Comparison of ENCODE assay signal across 21 cellular contexts in genomic region chr11:113952070-113952469, GRCh38. TPM values are rescaled to one million over a fixed set of nuclear protein-coding genes. Genes with fewer than 3 reads are reported as not detected.
DNase-seq lines count a peak whose midpoint lies in the region; TF ChIP-seq lines count a peak whose summit lies in the region.
"Had no signal": no experiment of that assay in that cellular context is flagged by ENCODE, and none has a peak within 500 bp of the region (broad histone marks: within the 10 kb centered on the region; RNA-seq: fewer than 3 reads in every experiment).

No MANE protein-coding gene starts in this region.

- H3K79me2 ChIP-seq in neural progenitor cell (ENCODE audit: low read depth) = no peaks in the 10 kb centered on the region
- no peaks in the 10 kb centered on the region for H3K79me2 ChIP-seq in OCI-LY7 (ENCODE audit: insufficient read depth, low read depth, low read length)

- H4K20me1 ChIP-seq in neural progenitor cell (ENCODE audit: low read depth) (no peaks in the 10 kb centered on the region), OCI-LY7 (ENCODE audit: insufficient read depth, low read length) (no peaks in the 10 kb centered on the region)
- H4K20me1 ChIP-seq: BLaER1 had no signal

- no peaks in the 10 kb centered on the region for H3K9me3 Mint-ChIP-seq in neural progenitor cell

- no peaks in the 10 kb centered on the region for H3K36me3 Mint-ChIP-seq in neural progenitor cell

- H3K27ac ChIP-seq in HEK293 (ENCODE audit: extremely low read depth, low read depth, low read length) (no peak overlapping the region), angular gyrus (ENCODE audit: low read depth, low read length) (peak overlapping the region; percentile 19), neural progenitor cell (no peak overlapping the region), OCI-LY7 (ENCODE audit: low read depth, low read length, poor library complexity, severe bottlenecking) (no peak overlapping the region)
- H3K27ac ChIP-seq: A549, BLaER1, KMS-11 had no signal

- H3K27ac Mint-ChIP-seq in neural progenitor cell = no peak overlapping the region

- H3K9me2 ChIP-seq in OCI-LY7 (ENCODE audit: insufficient read depth, low read length) = no peaks in the 10 kb centered on the region

- no peaks in the 10 kb centered on the region for H3K36me3 ChIP-seq in BE2C
- H3K36me3 ChIP-seq in HEK293 (ENCODE audit: control insufficient read depth in 2 of 2, insufficient read depth in 1 of 2, low read length in 2 of 2) = no peaks in the 10 kb centered on the region
- no peaks in the 10 kb centered on the region for H3K36me3 ChIP-seq in neural progenitor cell
- H3K36me3 ChIP-seq in OCI-LY7 (ENCODE audit: insufficient read depth, low read length) = no peaks in the 10 kb centered on the region
- H3K36me3 ChIP-seq: BLaER1 had no signal

- H2AFZ ChIP-seq in neural progenitor cell (replicated peaks) (peak overlapping the region; percentile 72), OCI-LY7 (ENCODE audit: low read length) (no peak overlapping the region)

- no peak for TF ChIP-seq CTCF in BE2C (IDR thresholded peaks at IDR 0.05; ENCODE audit: low read depth, low read length)
- no peak for TF ChIP-seq CTCF in HEK293 (tag by site-specific recombination; IDR thresholded peaks at IDR 0.05)
- no peak for TF ChIP-seq CTCF in neural progenitor cell (IDR thresholded peaks at IDR 0.05)
- no peak for TF ChIP-seq CTCF in OCI-LY7 (conservative IDR thresholded peaks at IDR 0.05; ENCODE audit: low read length)

- peaks cover 24% of the 10 kb centered on the region for H3K4me1 Mint-ChIP-seq in neural progenitor cell

- BruUV-seq in OCI-LY7 (replicated peaks; lab: Mats Ljungman, UMichigan) = no TSS peak

- H3K4me3 Mint-ChIP-seq in neural progenitor cell = no peak overlapping the region

- intact Hi-C loops in OCI-LY7 (cut with micrococcal nuclease; ENCODE audit: unreplicated experiment) = no loop called here

- CTCF ChIA-PET in HEK293 (lab: Yijun Ruan, JAX) = interaction anchor here (1.4 kb wide), 1 partner anchor 56 kb away, joined by 5 read pairs; no protein-coding TSS in a partner anchor
- CTCF ChIA-PET in OCI-LY7 (lab: Charles Lee; ENCODE audit: unreplicated experiment) = no interaction called here

- H3K4me2 ChIP-seq in neural progenitor cell (peak overlapping the region; percentile 22), OCI-LY7 (ENCODE audit: low read length) (no peak overlapping the region)
- H3K4me2 ChIP-seq: A549, BLaER1, KMS-11 had no signal

- peaks cover 11% of the 10 kb centered on the region for H3K27me3 Mint-ChIP-seq in neural progenitor cell (ENCODE audit: insufficient read depth, low read depth)

- POLR2A ChIA-PET in HEK293 (lab: Yijun Ruan, JAX) (interaction anchor here (0.5 kb wide), 1 partner anchor 14 kb away, joined by 3 read pairs; no protein-coding TSS in a partner anchor), OCI-LY7 (lab: Charles Lee) (interaction anchor here (0.9 kb wide), 1 partner anchor 24 kb away, joined by 3 read pairs; no protein-coding TSS in a partner anchor)

- H3K27me3 ChIP-seq in BE2C (no peaks in the 10 kb centered on the region), neural progenitor cell (no peaks in the 10 kb centered on the region)
- H3K27me3 ChIP-seq: BLaER1 had no signal

- H3K4me1 ChIP-seq in BE2C = peaks cover 15% of the 10 kb centered on the region
- H3K4me1 ChIP-seq in HEK293 (ENCODE audit: control insufficient read depth, insufficient read depth, low read length) = no peaks in the 10 kb centered on the region
- H3K4me1 ChIP-seq in neural progenitor cell = peaks cover 12% of the 10 kb centered on the region
- peaks cover 8% of the 10 kb centered on the region for H3K4me1 ChIP-seq in OCI-LY7 (ENCODE audit: insufficient read depth, low read length, poor library complexity, severe bottlenecking)
- H3K4me1 ChIP-seq: A549 had no signal

- H3K9me3 ChIP-seq in BE2C (no peaks in the 10 kb centered on the region), HEK293 (ENCODE audit: control insufficient read depth, insufficient read depth, low read depth, low read length) (no peaks in the 10 kb centered on the region), neural progenitor cell (ENCODE audit: low read depth) (no peaks in the 10 kb centered on the region), OCI-LY7 (ENCODE audit: low read length) (no peaks in the 10 kb centered on the region)
- H3K9me3 ChIP-seq: A549, BLaER1 had no signal

- H3K9ac ChIP-seq in neural progenitor cell = no peak overlapping the region
- H3K9ac ChIP-seq: BLaER1, KMS-11 had no signal

- peak overlapping the region; percentile 51 for H3K4me3 ChIP-seq in BE2C (ENCODE audit: low read depth, low read length)
- H3K4me3 ChIP-seq in HEK293 (ENCODE audit: low read depth, low read length) = no peak overlapping the region
- no peak overlapping the region for H3K4me3 ChIP-seq in neural progenitor cell
- H3K4me3 ChIP-seq in OCI-LY7 (ENCODE audit: low read depth, low read length, poor library complexity, severe bottlenecking) = no peak overlapping the region
- H3K4me3 ChIP-seq: A549, BLaER1 had no signal

- DNase-seq in BE2C = peak; percentile 15
- no peak for DNase-seq in neural progenitor cell (ENCODE audit: low spot score)
- DNase-seq in OCI-LY7 (ENCODE audit: low spot score) = no peak
- DNase-seq in NCI-H226 = no peak
- no peak for DNase-seq in NCI-H146 treated with DMSO at 0.1 percent for 48 hours (lab: John Stamatoyannopoulos, UW; ENCODE audit: unreplicated experiment)
- no peak for DNase-seq in DMS79 treated with DMSO at 0.1 percent for 48 hours (lab: John Stamatoyannopoulos, UW)
- DNase-seq: DMS79, GOT3, NCI-H1105, NCI-H187, NCI-H2107, NCI-H510A treated with DMSO at 0.1 percent for 48 hours, NCI-H774, RPMI8226, SHP77 treated with DMSO at 0.1 percent for 48 hours had no signal

- H3F3A ChIP-seq in neural progenitor cell (ENCODE audit: low read depth) = peaks cover 7% of the 10 kb centered on the region

TF ChIP-seq in HEK293, 187 proteins besides CTCF, POLR2A, EP300 and RAD21 (continues in another document):
- TF ChIP-seq ZNF341 (tag by site-specific recombination; IDR thresholded peaks at IDR 0.05; ENCODE audit: low read depth) (peak; percentile 51), ZNF221 (tag by site-specific recombination; IDR thresholded peaks at IDR 0.05; ENCODE audit: borderline replicate concordance) (no peak), ZBTB26 (tag by site-specific recombination; optimal IDR thresholded peaks at IDR 0.05) (no peak), ZNF555 (tag by site-specific recombination; conservative IDR thresholded peaks at IDR 0.05) (no peak), ZBTB7A (tag by site-specific recombination; IDR thresholded peaks at IDR 0.05; ENCODE audit: low read depth) (no peak), ZFHX2 (tag by site-specific recombination; conservative IDR thresholded peaks at IDR 0.05) (peak; percentile 72), ZNF214 (tag by site-specific recombination; IDR thresholded peaks at IDR 0.05; ENCODE audit: borderline replicate concordance) (no peak), ZNF391 (tag by site-specific recombination; IDR thresholded peaks at IDR 0.05; ENCODE audit: borderline replicate concordance, low read depth) (no peak), ZNF175 (tag by site-specific recombination; IDR thresholded peaks at IDR 0.05) (no peak)
- TF ChIP-seq, protein P1, sequence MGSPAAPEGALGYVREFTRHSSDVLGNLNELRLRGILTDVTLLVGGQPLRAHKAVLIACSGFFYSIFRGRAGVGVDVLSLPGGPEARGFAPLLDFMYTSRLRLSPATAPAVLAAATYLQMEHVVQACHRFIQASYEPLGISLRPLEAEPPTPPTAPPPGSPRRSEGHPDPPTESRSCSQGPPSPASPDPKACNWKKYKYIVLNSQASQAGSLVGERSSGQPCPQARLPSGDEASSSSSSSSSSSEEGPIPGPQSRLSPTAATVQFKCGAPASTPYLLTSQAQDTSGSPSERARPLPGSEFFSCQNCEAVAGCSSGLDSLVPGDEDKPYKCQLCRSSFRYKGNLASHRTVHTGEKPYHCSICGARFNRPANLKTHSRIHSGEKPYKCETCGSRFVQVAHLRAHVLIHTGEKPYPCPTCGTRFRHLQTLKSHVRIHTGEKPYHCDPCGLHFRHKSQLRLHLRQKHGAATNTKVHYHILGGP (tag by site-specific recombination; IDR thresholded peaks at IDR 0.05) = no peak
- TF ChIP-seq, protein P2, sequence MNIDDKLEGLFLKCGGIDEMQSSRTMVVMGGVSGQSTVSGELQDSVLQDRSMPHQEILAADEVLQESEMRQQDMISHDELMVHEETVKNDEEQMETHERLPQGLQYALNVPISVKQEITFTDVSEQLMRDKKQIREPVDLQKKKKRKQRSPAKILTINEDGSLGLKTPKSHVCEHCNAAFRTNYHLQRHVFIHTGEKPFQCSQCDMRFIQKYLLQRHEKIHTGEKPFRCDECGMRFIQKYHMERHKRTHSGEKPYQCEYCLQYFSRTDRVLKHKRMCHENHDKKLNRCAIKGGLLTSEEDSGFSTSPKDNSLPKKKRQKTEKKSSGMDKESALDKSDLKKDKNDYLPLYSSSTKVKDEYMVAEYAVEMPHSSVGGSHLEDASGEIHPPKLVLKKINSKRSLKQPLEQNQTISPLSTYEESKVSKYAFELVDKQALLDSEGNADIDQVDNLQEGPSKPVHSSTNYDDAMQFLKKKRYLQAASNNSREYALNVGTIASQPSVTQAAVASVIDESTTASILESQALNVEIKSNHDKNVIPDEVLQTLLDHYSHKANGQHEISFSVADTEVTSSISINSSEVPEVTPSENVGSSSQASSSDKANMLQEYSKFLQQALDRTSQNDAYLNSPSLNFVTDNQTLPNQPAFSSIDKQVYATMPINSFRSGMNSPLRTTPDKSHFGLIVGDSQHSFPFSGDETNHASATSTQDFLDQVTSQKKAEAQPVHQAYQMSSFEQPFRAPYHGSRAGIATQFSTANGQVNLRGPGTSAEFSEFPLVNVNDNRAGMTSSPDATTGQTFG (tag by site-specific recombination; IDR thresholded peaks at IDR 0.05; ENCODE audit: borderline replicate concordance) = no peak

RNA-seq across cellular contexts. Expression of gene HTR3A, which starts 22.8 kb away (rescaled TPM):
- polyA plus RNA-seq in BE2C (2012; ENCODE audit: insufficient read depth, insufficient read length, low read depth) = 4.4 TPM
- total RNA-seq in neural progenitor cell (ENCODE audit: low replicate concordance) = 0.19 TPM in 1 of 2 replicates, not detected in the other
- total RNA-seq in OCI-LY7 (2014; rRNA removed; shearing (Covaris generic)) = not detected in 2 replicates
- not detected in 2 replicates for total RNA-seq in OCI-LY7 (2022)
- total RNA-seq: HT1080 had no signal
- polyA plus RNA-seq: A549 had no signal

RNA-seq across cellular contexts. Expression of gene HTR3B, which starts 47.5 kb away (rescaled TPM):
- polyA plus RNA-seq in BE2C (2012; ENCODE audit: insufficient read depth, insufficient read length, low read depth) = not detected
- total RNA-seq in neural progenitor cell (ENCODE audit: low replicate concordance) (not detected in 2 replicates), OCI-LY7 (2022) (not detected in 2 replicates)
- not detected in 2 replicates for total RNA-seq in OCI-LY7 (2014; rRNA removed; shearing (Covaris generic))
- total RNA-seq: HT1080 had no signal
- polyA plus RNA-seq: A549 had no signal
